In genomic region chr9:136558373-136558772, GRCh38 we compare ENCODE assay signal across 13 cellular contexts. TPM values are rescaled to one million over a fixed set of nuclear protein-coding genes. Genes with fewer than 3 reads are reported as not detected.
DNase-seq lines count a peak whose midpoint lies in the region; ATAC-seq and TF ChIP-seq lines count a peak whose summit lies in the region.
"Had no signal": no experiment of that assay in that cellular context is flagged by ENCODE, and none has a peak within 500 bp of the region (broad histone marks: within the 10 kb centered on the region; RNA-seq: fewer than 3 reads in every experiment).

No MANE protein-coding gene starts in this region.

- peak; percentile 61 for ATAC-seq in foreskin keratinocyte
- no peak for ATAC-seq in stimulated activated naive CD8-positive, alpha-beta T cell treated with anti-CD3 and anti-CD28 coated beads, Interleukin-15, amount 100 ng/mL, for 72 hours
- no peak for ATAC-seq in GM18907 (IDR thresholded peaks at IDR 0.05; ENCODE audit: unreplicated experiment)

- peaks cover 8 to 10% (median 9%) of the 10 kb centered on the region in 3 donors for H3K4me1 Mint-ChIP-seq in IgD-negative memory B cell
- peaks cover 12% of the 10 kb centered on the region for H3K4me1 Mint-ChIP-seq in stimulated activated naive CD8-positive, alpha-beta T cell treated with anti-CD3 and anti-CD28 coated beads, Interleukin-15, amount 100 ng/mL, for 72 hours

- peaks cover 0 to 16% (median 9%) of the 10 kb centered on the region in 8 donors for H3K9me3 ChIP-seq in spleen
- H3K9me3 ChIP-seq: suprapubic skin had no signal

- peak; percentile 27 for DNase-seq in RPMI8226
- peak in 1 of 2 donors; percentile 39 for DNase-seq in foreskin keratinocyte
- no peak for DNase-seq in spleen
- DNase-seq in stimulated activated naive CD8-positive, alpha-beta T cell treated with anti-CD3 and anti-CD28 coated beads, Interleukin-15, amount 100 ng/mL, for 72 hours, result no peak
- DNase-seq in activated CD8-positive, alpha-beta memory T cell treated with anti-CD3 and anti-CD28 coated beads, Interleukin-2, amount 50 U/mL, for 48 hours, result no peak
- no peak for DNase-seq in EL
- DNase-seq: activated naive CD8-positive, alpha-beta T cell treated with anti-CD3 and anti-CD28 coated beads for 36 hours; CD8-positive, alpha-beta memory T cell; esophagus squamous epithelium; NCI-H2171 treated with DMSO at 0.1 percent for 48 hours had no signal

- no peak for TF ChIP-seq CTCF in foreskin keratinocyte (conservative IDR thresholded peaks at IDR 0.05)
- no peak for TF ChIP-seq CTCF in spleen (IDR thresholded peaks at IDR 0.05 in 8 of 11, conservative IDR thresholded peaks at IDR 0.05 in 3 of 11)

- H3K4me1 ChIP-seq in foreskin keratinocyte (no peaks in the 10 kb centered on the region), spleen (peaks cover 6 to 66% (median 35%) of the 10 kb centered on the region in 6 donors)

- peaks cover 4 to 8% (median 5%) of the 10 kb centered on the region in 3 donors for H3K9me3 Mint-ChIP-seq in IgD-negative memory B cell
- peaks cover 7 to 23% of the 10 kb centered on the region in 2 donors for H3K9me3 Mint-ChIP-seq in stimulated activated naive CD8-positive, alpha-beta T cell treated with anti-CD3 and anti-CD28 coated beads, Interleukin-15, amount 100 ng/mL, for 72 hours

- TF ChIP-seq POLR2A in spleen (IDR thresholded peaks at IDR 0.05), result no peak

- intact Hi-C loops in spleen (cut with DNase I; ENCODE audit: low total_unique reads), result no loop called here

- peaks cover 1% of the 10 kb centered on the region for H3K27me3 Mint-ChIP-seq in IgD-negative memory B cell
- no peaks in the 10 kb centered on the region for H3K27me3 Mint-ChIP-seq in stimulated activated naive CD8-positive, alpha-beta T cell treated with anti-CD3 and anti-CD28 coated beads, Interleukin-15, amount 100 ng/mL, for 72 hours
- H3K27me3 Mint-ChIP-seq: activated naive CD8-positive, alpha-beta T cell treated with anti-CD3 and anti-CD28 coated beads for 36 hours had no signal

- H3K4me3 Mint-ChIP-seq in IgD-negative memory B cell, result peak overlapping the region in 1 of 4 donors; percentile 41
- H3K4me3 Mint-ChIP-seq in stimulated activated naive CD8-positive, alpha-beta T cell treated with anti-CD3 and anti-CD28 coated beads, Interleukin-15, amount 100 ng/mL, for 72 hours, result no peak overlapping the region
- H3K4me3 Mint-ChIP-seq: activated naive CD8-positive, alpha-beta T cell treated with anti-CD3 and anti-CD28 coated beads for 36 hours; CD8-positive, alpha-beta memory T cell had no signal

- no peaks in the 10 kb centered on the region for H3K36me3 ChIP-seq in spleen
- H3K36me3 ChIP-seq: esophagus squamous epithelium, suprapubic skin had no signal

- H3K4me3 ChIP-seq in spleen, result peak overlapping the region in 1 of 8 donors; percentile 43
- H3K4me3 ChIP-seq: esophagus squamous epithelium, suprapubic skin had no signal

- no peak overlapping the region for H3K27ac ChIP-seq in foreskin keratinocyte
- H3K27ac ChIP-seq in spleen, result peak overlapping the region in 7 of 8 donors; percentile 23 to 89 (median 75)
- H3K27ac ChIP-seq: suprapubic skin had no signal

- no peaks in the 10 kb centered on the region for H3K36me3 Mint-ChIP-seq in IgD-negative memory B cell
- H3K36me3 Mint-ChIP-seq: activated naive CD8-positive, alpha-beta T cell treated with anti-CD3 and anti-CD28 coated beads for 36 hours had no signal

- no peaks in the 10 kb centered on the region for H3K27me3 ChIP-seq in foreskin keratinocyte
- peaks cover 0 to 7% (median 0%) of the 10 kb centered on the region in 7 donors for H3K27me3 ChIP-seq in spleen (replicated peaks in 1 of 7)
- H3K27me3 ChIP-seq: suprapubic skin had no signal

- WGBS in spleen, 5 donors, result 13 to 51% (median 42%) methylated on average over 3 to 5 of the region's 5 CpGs

- peak overlapping the region in 2 of 3 donors; percentile 48 to 69 for H3K27ac Mint-ChIP-seq in IgD-negative memory B cell
- H3K27ac Mint-ChIP-seq in stimulated activated naive CD8-positive, alpha-beta T cell treated with anti-CD3 and anti-CD28 coated beads, Interleukin-15, amount 100 ng/mL, for 72 hours, result peak overlapping the region in 1 of 2 donors; percentile 9
- H3K27ac Mint-ChIP-seq: activated naive CD8-positive, alpha-beta T cell treated with anti-CD3 and anti-CD28 coated beads for 36 hours had no signal

RNA-seq across cellular contexts. Expression of gene NOTCH1, which starts 12.5 kb away (rescaled TPM):
- polyA plus RNA-seq in IgD-negative memory B cell, result 3.5 TPM
- total RNA-seq in foreskin keratinocyte, result 41.9 and 49.8 TPM in 2 replicates
- 8.3 and 11.7 TPM in 2 replicates for polyA plus RNA-seq in foreskin keratinocyte
- 100 to 1,000 TPM in 4 of 7 donors, 10 to 100 TPM in 3; 88.6 to 140 (median 117) TPM for total RNA-seq in spleen
- polyA plus RNA-seq in spleen, result 10 to 100 TPM in 1 of 3 donors, 1 to 10 TPM in 2; 4.9 to 27.2 (median 8.3) TPM
